Comparison of ENCODE assay signal across 9 cellular contexts in genomic region chr6:15504581-15505350, GRCh38.
DNase-seq lines count a peak whose midpoint lies in the region; ATAC-seq, FAIRE-seq and TF ChIP-seq lines count a peak whose summit lies in the region.
"Had no signal": no experiment of that assay in that cellular context is flagged by ENCODE, and none has a peak within 500 bp of the region (broad histone marks: within the 10 kb centered on the region; RNA-seq: fewer than 3 reads in every experiment).

No MANE protein-coding gene starts in this region.

- no peaks in the 10 kb centered on the region for H3K9me3 ChIP-seq in BE2C
- H3K9me3 ChIP-seq in astrocyte (ENCODE audit: insufficient read depth, low read depth, low read length), result no peaks in the 10 kb centered on the region
- H3K9me3 ChIP-seq in small intestine (ENCODE audit: control insufficient read depth, low read depth), result no peaks in the 10 kb centered on the region

- no peaks in the 10 kb centered on the region for H3K27me3 ChIP-seq in BE2C
- H3K27me3 ChIP-seq in astrocyte (ENCODE audit: insufficient read depth, low read length), result no peaks in the 10 kb centered on the region
- no peaks in the 10 kb centered on the region for H3K27me3 ChIP-seq in small intestine (ENCODE audit: control insufficient read depth in 2 of 2, insufficient read depth in 2 of 2, low read length in 2 of 2)

- 0 out of 2 replicates have a peak, but pooled peaks have one; percentile 10 for TF ChIP-seq CTCF in BE2C (IDR thresholded peaks at IDR 0.05; ENCODE audit: low read depth, low read length)
- no peak for TF ChIP-seq CTCF in astrocyte (IDR thresholded peaks at IDR 0.05; ENCODE audit: insufficient read depth, low read depth, low read length)

- peak overlapping the region; percentile 80 for H3K4me3 Mint-ChIP-seq in astrocyte (ENCODE audit: unreplicated experiment)

- H3K27ac ChIP-seq in astrocyte (ENCODE audit: low read depth, low read length) (peak overlapping the region; percentile 56), small intestine (ENCODE audit: low read depth in 1 of 2, low read length in 1 of 2) (peak overlapping the region in 1 of 2 donors; percentile 70)

- peaks cover 37% of the 10 kb centered on the region for H3K4me1 Mint-ChIP-seq in astrocyte (ENCODE audit: low read depth, unreplicated experiment)

- H3K36me3 ChIP-seq in BE2C, result peaks cover 35% of the 10 kb centered on the region
- H3K36me3 ChIP-seq in astrocyte (ENCODE audit: insufficient read depth, low read length), result peaks cover 10% of the 10 kb centered on the region
- H3K36me3 ChIP-seq in small intestine (ENCODE audit: control insufficient read depth in 2 of 2, insufficient read depth in 2 of 2, low read length in 2 of 2), result peaks cover 0 to 18% of the 10 kb centered on the region in 2 donors

- H3K36me3 Mint-ChIP-seq in astrocyte (ENCODE audit: low read depth, unreplicated experiment), result peaks cover 40% of the 10 kb centered on the region

- H3K4me2 ChIP-seq in astrocyte (ENCODE audit: low read length), result peak overlapping the region; percentile 76

- no peaks in the 10 kb centered on the region for H3K9me3 Mint-ChIP-seq in astrocyte (ENCODE audit: unreplicated experiment)

- peak overlapping the region; percentile 91 for H3K27ac Mint-ChIP-seq in astrocyte (ENCODE audit: unreplicated experiment)

- H3K4me3 ChIP-seq in BE2C (ENCODE audit: low read depth, low read length) (peak overlapping the region; percentile 3), astrocyte (ENCODE audit: insufficient read depth, low read depth, low read length) (peak overlapping the region; percentile 35), small intestine (ENCODE audit: low read depth in 1 of 2, low read length in 2 of 2) (no peak overlapping the region)

- DNase-seq in BE2C (peak; percentile 62), NCI-H1048 (lab: John Stamatoyannopoulos, UW) (peak; percentile 61), astrocyte (ENCODE audit: low read depth) (peak; percentile 95), hippocampal formation (lab: John Stamatoyannopoulos, UW) (peak; percentile 61 to 84), small intestine (peak; percentile 8)

- no peaks in the 10 kb centered on the region for H3K27me3 Mint-ChIP-seq in astrocyte (ENCODE audit: low read depth, unreplicated experiment)

- no peak overlapping the region for H2AFZ ChIP-seq in astrocyte (ENCODE audit: low read depth, low read length)

- no peak for FAIRE-seq in astrocyte (lab: Jason Lieb, UNC)
- FAIRE-seq in small intestine (lab: Jason Lieb, UNC), result no peak
- FAIRE-seq: colon had no signal

- H4K20me1 ChIP-seq in astrocyte (ENCODE audit: insufficient read depth, low read length), result peaks cover 97% of the 10 kb centered on the region

- H3K4me1 ChIP-seq in BE2C, result peaks cover 14% of the 10 kb centered on the region
- peaks cover 30% of the 10 kb centered on the region for H3K4me1 ChIP-seq in astrocyte (ENCODE audit: insufficient read depth, low read length)
- H3K4me1 ChIP-seq in small intestine (ENCODE audit: control insufficient read depth in 2 of 2, insufficient read depth in 1 of 2, low read depth in 1 of 2, low read length in 1 of 2), result no peaks in the 10 kb centered on the region

- WGBS in small intestine, 3 donors, result 59 to 86% (median 83%) methylated on average over 26 of the region's 26 CpGs

- ATAC-seq in HG03439 (IDR thresholded peaks at IDR 0.05; ENCODE audit: unreplicated experiment), result no peak
- ATAC-seq in HG02610 (IDR thresholded peaks at IDR 0.05; ENCODE audit: unreplicated experiment), result no peak
- no peak for ATAC-seq in GM21825 (IDR thresholded peaks at IDR 0.05; ENCODE audit: unreplicated experiment)

- peaks cover 14% of the 10 kb centered on the region for H3K79me2 ChIP-seq in astrocyte (ENCODE audit: insufficient read depth, low read length)

- peak overlapping the region; percentile 68 for H3K9ac ChIP-seq in astrocyte (ENCODE audit: low read length)

Comparison
In these comparisons a context has a peak if more than half of its experiments do, and no peak if none do; other contexts are left out.
1. DNase-seq: peak in every context shown above with its lines; median percentile 95 in astrocyte; 72 in hippocampal formation; 62 in BE2C; 61 in NCI-H1048; 8 in small intestine.
2. H3K4me3 ChIP-seq: peak in BE2C (single experiment) and astrocyte (single experiment); none in small intestine (0 of 2).